8 cellular contexts compared by ENCODE assay signal in the genomic region with DNA sequence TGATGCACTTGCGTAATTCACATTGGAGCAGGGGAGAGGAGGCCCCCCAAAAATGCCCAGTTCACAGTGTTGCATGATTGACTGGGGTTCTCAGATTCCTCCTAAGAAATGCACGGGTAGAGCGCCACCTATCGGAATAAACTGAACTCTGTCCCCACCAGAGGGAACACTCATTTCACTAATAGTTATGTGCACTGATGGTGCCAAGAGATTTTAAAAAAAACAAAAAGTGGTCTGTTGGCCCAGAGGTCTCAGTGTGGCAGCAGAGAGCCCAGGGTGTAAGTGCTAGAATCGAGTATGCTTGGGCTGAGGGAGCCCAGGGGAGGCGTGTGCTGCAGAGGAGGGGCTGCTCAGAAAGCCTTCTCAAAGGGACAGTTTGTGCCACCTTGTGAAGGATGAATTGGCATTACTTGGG. TPM values are rescaled to one million over a fixed set of nuclear protein-coding genes. Genes with fewer than 3 reads are reported as not detected.
DNase-seq lines count a peak whose midpoint lies in the region; ATAC-seq and TF ChIP-seq lines count a peak whose summit lies in the region.

No MANE protein-coding gene starts in this region.

- H3K9ac ChIP-seq in OCI-LY3 (ENCODE audit: low read length) (no peak overlapping the region), neural progenitor cell (no peak overlapping the region)

- no peaks in the 10 kb centered on the region for H3K9me3 ChIP-seq in CD4-positive, alpha-beta T cell (ENCODE audit: control insufficient read depth, low read length)
- H3K9me3 ChIP-seq in OCI-LY3 (ENCODE audit: insufficient read depth, low read length) (no peaks in the 10 kb centered on the region), neural progenitor cell (ENCODE audit: low read depth) (no peaks in the 10 kb centered on the region)

- CTCF ChIA-PET in CD4-positive, alpha-beta T cell (lab: Charles Lee) = no interaction called here
- CTCF ChIA-PET in HEK293T (lab: Yijun Ruan, JAX) = interaction anchor here (1.0 kb wide), 1 partner anchor 65 kb away, joined by 4 read pairs; no protein-coding TSS in a partner anchor

- H3K9me3 Mint-ChIP-seq in CD4-positive, alpha-beta T cell = no peaks in the 10 kb centered on the region
- no peaks in the 10 kb centered on the region for H3K9me3 Mint-ChIP-seq in neural progenitor cell

- H3F3A ChIP-seq in neural progenitor cell (ENCODE audit: low read depth) = no peaks in the 10 kb centered on the region

- no peaks in the 10 kb centered on the region for H3K36me3 ChIP-seq in OCI-LY3 (replicated peaks; ENCODE audit: low read depth, low read length)
- no peaks in the 10 kb centered on the region for H3K36me3 ChIP-seq in neural progenitor cell

- peaks cover 6% of the 10 kb centered on the region for H3K4me1 Mint-ChIP-seq in CD4-positive, alpha-beta T cell (ENCODE audit: low read depth)
- H3K4me1 Mint-ChIP-seq in neural progenitor cell = peaks cover 4% of the 10 kb centered on the region

- H3K27ac ChIP-seq in CD4-positive, alpha-beta T cell (ENCODE audit: low read depth, low read length) = no peak overlapping the region
- H3K27ac ChIP-seq in OCI-LY3 (ENCODE audit: low read length) (no peak overlapping the region), neural progenitor cell (no peak overlapping the region)

- no peaks in the 10 kb centered on the region for H4K20me1 ChIP-seq in OCI-LY3 (ENCODE audit: insufficient read depth, low read length)
- no peaks in the 10 kb centered on the region for H4K20me1 ChIP-seq in neural progenitor cell (ENCODE audit: low read depth)

- no peaks in the 10 kb centered on the region for H3K79me2 ChIP-seq in OCI-LY3 (ENCODE audit: low read length)
- H3K79me2 ChIP-seq in neural progenitor cell (ENCODE audit: low read depth) = no peaks in the 10 kb centered on the region

- H3K36me3 Mint-ChIP-seq in CD4-positive, alpha-beta T cell (ENCODE audit: low read depth) = peaks cover 54% of the 10 kb centered on the region
- no peaks in the 10 kb centered on the region for H3K36me3 Mint-ChIP-seq in neural progenitor cell

- H3K27ac Mint-ChIP-seq in CD4-positive, alpha-beta T cell = no peak overlapping the region
- no peak overlapping the region for H3K27ac Mint-ChIP-seq in neural progenitor cell

- POLR2A ChIA-PET in CD4-positive, alpha-beta T cell (lab: Charles Lee) = no interaction called here
- POLR2A ChIA-PET in HEK293T (lab: Yijun Ruan, JAX) = no interaction called here

- H3K27me3 Mint-ChIP-seq in CD4-positive, alpha-beta T cell = no peaks in the 10 kb centered on the region
- H3K27me3 Mint-ChIP-seq in neural progenitor cell (ENCODE audit: insufficient read depth, low read depth) = peaks cover 5% of the 10 kb centered on the region

- ATAC-seq in CD4-positive, alpha-beta T cell (ENCODE audit: poor library complexity) = peak; percentile 88
- ATAC-seq in HG02623 (IDR thresholded peaks at IDR 0.05; ENCODE audit: unreplicated experiment) (no peak), HG02970 (IDR thresholded peaks at IDR 0.05; ENCODE audit: low FRiP score, unreplicated experiment) (no peak)

- peak; percentile 17 to 53 (median 46) for DNase-seq in CD4-positive, alpha-beta T cell
- peak; percentile 59 for DNase-seq in HEK293T (ENCODE audit: extremely low spot score)
- peak; percentile 39 for DNase-seq in activated T-cell treated with anti-CD3 and anti-CD28 coated beads for 48 hours (ENCODE audit: low read depth)
- peak; percentile 28 for DNase-seq in fibroblast of gingiva (ENCODE audit: low read depth)
- DNase-seq in neural progenitor cell (ENCODE audit: low spot score) = peak; percentile 72

- H3K4me3 ChIP-seq in OCI-LY3 (ENCODE audit: low read length) (no peak overlapping the region), neural progenitor cell (no peak overlapping the region)

- TF ChIP-seq CTCF in CD4-positive, alpha-beta T cell (IDR thresholded peaks at IDR 0.05) = peak; percentile 88
- TF ChIP-seq CTCF in OCI-LY3 (IDR thresholded peaks at IDR 0.05; ENCODE audit: low read depth, low read length) (peak; percentile 70), neural progenitor cell (IDR thresholded peaks at IDR 0.05) (peak; percentile 90)

- no peak overlapping the region for H2AFZ ChIP-seq in OCI-LY3 (ENCODE audit: low read depth, low read length)
- no peak overlapping the region for H2AFZ ChIP-seq in neural progenitor cell (replicated peaks)

- H3K27me3 ChIP-seq in CD4-positive, alpha-beta T cell (ENCODE audit: control insufficient read depth, insufficient read depth, low read length) = no peaks in the 10 kb centered on the region
- H3K27me3 ChIP-seq in OCI-LY3 (ENCODE audit: low read depth, low read length) (no peaks in the 10 kb centered on the region), neural progenitor cell (no peaks in the 10 kb centered on the region)

- H3K4me1 ChIP-seq in OCI-LY3 (ENCODE audit: low read length) (0 out of 2 replicates have a peak, but pooled peaks cover 4% of the 10 kb centered on the region), neural progenitor cell (no peaks in the 10 kb centered on the region)

- H3K4me2 ChIP-seq in OCI-LY3 (ENCODE audit: low read length) (no peak overlapping the region), neural progenitor cell (no peak overlapping the region)

- H3K4me3 Mint-ChIP-seq in CD4-positive, alpha-beta T cell = no peak overlapping the region
- peak overlapping the region; percentile 13 for H3K4me3 Mint-ChIP-seq in neural progenitor cell

- intact Hi-C loops in CD4-positive, alpha-beta T cell (cut with DNase I, micrococcal nuclease) = loop anchor here (1.0 to 10.0 kb wide), 2 partner anchors 118 to 425 kb away; no protein-coding TSS in a partner anchor

TF ChIP-seq in HEK293T, 16 proteins besides CTCF, POLR2A, EP300 and RAD21:
- no peak for TF ChIP-seq TARDBP (IDR thresholded peaks at IDR 0.05)
- no peak for TF ChIP-seq SP1 (IDR thresholded peaks at IDR 0.05)
- peak; percentile 75 for TF ChIP-seq PKNOX1 (IDR thresholded peaks at IDR 0.05)
- no peak for TF ChIP-seq BHLHE40 (IDR thresholded peaks at IDR 0.05; ENCODE audit: borderline replicate concordance)

RNA-seq across cellular contexts. Expression of gene PINK1, which starts 6.9 kb away (rescaled TPM):
- 1 to 10 TPM; 6.6 to 7.5 TPM for total RNA-seq in CD4-positive, alpha-beta T cell
- total RNA-seq in neural progenitor cell (ENCODE audit: low replicate concordance) = 13.3 and 21.6 TPM in 2 replicates

RNA-seq across cellular contexts. Expression of gene DDOST, which starts 21.0 kb away (rescaled TPM):
- total RNA-seq in CD4-positive, alpha-beta T cell = 100 to 1,000 TPM in 1 of 2 experiments, 10 to 100 TPM in 1; 96.1 to 101 TPM
- total RNA-seq in neural progenitor cell (ENCODE audit: low replicate concordance) = 151 and 234 TPM in 2 replicates

RNA-seq across cellular contexts. Expression of gene CDA, which starts 51.3 kb away (rescaled TPM):
- under 1 TPM; 0.38 to 0.50 TPM for total RNA-seq in CD4-positive, alpha-beta T cell
- total RNA-seq in neural progenitor cell (ENCODE audit: low replicate concordance) = 0.64 and 0.96 TPM in 2 replicates
